Comparison of ENCODE assay signal across 8 cellular contexts in the genomic region with DNA sequence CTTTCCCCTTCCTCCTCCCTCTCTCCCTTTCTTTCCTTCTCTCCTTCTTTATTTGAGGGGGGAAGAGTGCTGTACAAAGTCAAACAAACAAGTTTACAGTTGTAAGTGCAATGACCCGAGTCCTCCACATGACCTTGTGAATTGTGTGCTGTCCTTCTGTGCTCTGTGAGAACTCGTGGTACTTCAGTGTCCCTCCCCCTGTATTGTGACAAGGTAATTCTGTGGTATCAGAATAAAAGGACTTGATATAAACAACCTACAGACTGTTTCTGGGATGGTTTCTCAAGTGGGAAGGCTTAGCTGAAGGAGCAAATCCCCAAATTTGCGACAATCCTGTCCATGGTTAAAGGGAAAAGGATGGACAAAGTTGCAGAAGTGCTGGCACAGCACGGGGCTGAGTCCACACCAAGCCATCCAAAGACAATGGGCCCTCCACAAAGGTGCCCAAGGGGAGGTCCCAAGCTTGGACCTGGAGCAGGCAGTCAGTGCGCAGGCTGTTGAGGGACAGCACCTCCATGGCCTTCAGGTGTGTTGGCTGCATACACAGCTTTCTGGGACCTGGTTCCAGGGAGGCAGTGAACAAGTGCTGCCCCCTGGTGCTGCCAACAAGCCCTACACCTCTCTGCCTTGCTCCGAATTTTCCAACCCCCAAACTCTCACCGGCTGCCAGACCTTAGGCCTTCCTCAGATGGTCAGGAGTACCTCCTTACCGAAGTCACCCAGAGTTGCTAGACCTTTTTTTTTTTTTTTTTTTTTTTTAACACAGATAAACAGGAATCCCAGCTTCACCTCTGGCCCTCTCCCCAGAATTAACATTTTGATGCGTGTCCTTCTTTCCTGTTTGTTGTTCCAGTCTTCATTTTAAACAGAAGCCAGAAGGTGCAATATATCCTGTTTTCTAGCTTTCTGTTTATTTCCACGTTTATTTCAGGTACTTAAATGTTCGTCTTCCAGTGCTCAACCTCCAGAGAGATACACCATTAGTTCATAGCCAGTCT. TPM values are rescaled to one million over a fixed set of nuclear protein-coding genes. Genes with fewer than 3 reads are reported as not detected.
A peak's percentile ranks its signal among the peaks of the same experiment; 100 is the strongest.
DNase-seq lines count a peak whose midpoint lies in the region; ATAC-seq and TF ChIP-seq lines count a peak whose summit lies in the region.

No MANE protein-coding gene starts in this region.

- ATAC-seq in gastroesophageal sphincter, result no peak
- peak; percentile 24 to 48 (median 40) for ATAC-seq in psoas muscle
- no peak for ATAC-seq in GM19395 (IDR thresholded peaks at IDR 0.05; ENCODE audit: unreplicated experiment)
- ATAC-seq in HG03432 (IDR thresholded peaks at IDR 0.05; ENCODE audit: unreplicated experiment), result no peak
- ATAC-seq in HG02970 (IDR thresholded peaks at IDR 0.05; ENCODE audit: low FRiP score, unreplicated experiment), result no peak

- WGBS in gastroesophageal sphincter (ENCODE audit: low coverage in 1 of 2), 2 donors, result 23 to 37% methylated on average over 6 to 10 of the region's 11 CpGs
- 41 to 47% (median 46%) methylated on average over 11 of the region's 11 CpGs for WGBS in psoas muscle, 3 donors

- no peaks in the 10 kb centered on the region for H3K27me3 Mint-ChIP-seq in activated T-helper 1 cell treated with anti-CD3 and anti-CD28 coated beads, Interleukin-12 subunit alpha, Interleukin-12 subunit beta, Interleukin-2, Interleukin-4 antibody, amounts not matched to agents 30 ng/mL and 10 ng/mL and 1 ng/mL, durations not matched to agents 14 hours and 24 hours and 36 hours (ENCODE audit: insufficient read depth)

- DNase-seq in COLO829 (ENCODE audit: low spot score), result peak; percentile 88
- peak; percentile 45 for DNase-seq in MG63
- DNase-seq in activated T-helper 1 cell treated with anti-CD3 and anti-CD28 coated beads, Interleukin-12 subunit alpha, Interleukin-12 subunit beta, Interleukin-2, Interleukin-4 antibody, amounts not matched to agents 30 ng/mL and 10 ng/mL and 1 ng/mL, durations not matched to agents 14 hours and 24 hours and 36 hours (ENCODE audit: low spot score), result peak; percentile 62
- peak; percentile 59 to 82 for DNase-seq in psoas muscle

- no peak overlapping the region for H3K27ac ChIP-seq in gastroesophageal sphincter
- peak overlapping the region; percentile 5 for H3K27ac ChIP-seq in psoas muscle

- no peak for TF ChIP-seq EP300 in gastroesophageal sphincter (IDR thresholded peaks at IDR 0.05)

- H3K4me3 ChIP-seq in MG63 (no peak overlapping the region), gastroesophageal sphincter (no peak overlapping the region), psoas muscle (no peak overlapping the region)

- peaks cover 19% of the 10 kb centered on the region for H3K4me1 Mint-ChIP-seq in activated T-helper 1 cell treated with anti-CD3 and anti-CD28 coated beads, Interleukin-12 subunit alpha, Interleukin-12 subunit beta, Interleukin-2, Interleukin-4 antibody, amounts not matched to agents 30 ng/mL and 10 ng/mL and 1 ng/mL, durations not matched to agents 14 hours and 24 hours and 36 hours (ENCODE audit: low read depth)

- TF ChIP-seq CTCF in gastroesophageal sphincter (IDR thresholded peaks at IDR 0.05), result peak in 3 of 4 experiments; percentile 67 to 84 (median 77)
- peak; percentile 77 for TF ChIP-seq CTCF in psoas muscle (IDR thresholded peaks at IDR 0.05)

- H3K36me3 ChIP-seq in MG63 (no peaks in the 10 kb centered on the region), gastroesophageal sphincter (peaks cover 0 to 15% of the 10 kb centered on the region in 2 donors), psoas muscle (ENCODE audit: insufficient read depth in 1 of 2, low read depth in 1 of 2) (peaks cover 7 to 13% of the 10 kb centered on the region in 2 donors)

- H3K4me3 Mint-ChIP-seq in activated T-helper 1 cell treated with anti-CD3 and anti-CD28 coated beads, Interleukin-12 subunit alpha, Interleukin-12 subunit beta, Interleukin-2, Interleukin-4 antibody, amounts not matched to agents 30 ng/mL and 10 ng/mL and 1 ng/mL, durations not matched to agents 14 hours and 24 hours and 36 hours, result peak overlapping the region; percentile 79

- H3K36me3 Mint-ChIP-seq in activated T-helper 1 cell treated with anti-CD3 and anti-CD28 coated beads, Interleukin-12 subunit alpha, Interleukin-12 subunit beta, Interleukin-2, Interleukin-4 antibody, amounts not matched to agents 30 ng/mL and 10 ng/mL and 1 ng/mL, durations not matched to agents 14 hours and 24 hours and 36 hours (ENCODE audit: low read depth), result peaks cover 8% of the 10 kb centered on the region

- H3K4me1 ChIP-seq in gastroesophageal sphincter, result peaks cover 0 to 25% (median 10%) of the 10 kb centered on the region in 3 donors
- H3K4me1 ChIP-seq in psoas muscle, result peaks cover 20% of the 10 kb centered on the region

- no peaks in the 10 kb centered on the region for H3K9me3 ChIP-seq in MG63
- H3K9me3 ChIP-seq in gastroesophageal sphincter, result no peaks in the 10 kb centered on the region
- H3K9me3 ChIP-seq in psoas muscle, result no peaks in the 10 kb centered on the region

- H3K27me3 ChIP-seq in MG63 (no peaks in the 10 kb centered on the region), gastroesophageal sphincter (peaks cover 29% of the 10 kb centered on the region), psoas muscle (ENCODE audit: insufficient read depth in 3 of 3, low read length in 2 of 3) (no peaks in the 10 kb centered on the region)

- H3K9me3 Mint-ChIP-seq in activated T-helper 1 cell treated with anti-CD3 and anti-CD28 coated beads, Interleukin-12 subunit alpha, Interleukin-12 subunit beta, Interleukin-2, Interleukin-4 antibody, amounts not matched to agents 30 ng/mL and 10 ng/mL and 1 ng/mL, durations not matched to agents 14 hours and 24 hours and 36 hours, result no peaks in the 10 kb centered on the region

- intact Hi-C loops in activated T-helper 1 cell treated with anti-CD3 and anti-CD28 coated beads, Interleukin-12 subunit alpha, Interleukin-12 subunit beta, Interleukin-2, Interleukin-4 antibody, amounts not matched to agents 30 ng/mL and 10 ng/mL and 1 ng/mL, durations not matched to agents 14 hours and 24 hours and 36 hours (cut with micrococcal nuclease), result loop anchor here (1.0 to 5.0 kb wide), 6 partner anchors 105 to 644 kb away; partner anchors contain the start of genes GNAI2, HYAL3, IMPDH2 and NAA80
- intact Hi-C loops in psoas muscle (cut with DNase I), result loop anchor here in 1 of 2 donors (2.0 kb wide), 1 partner anchor 131 kb away; no protein-coding TSS in a partner anchor

- peak overlapping the region; percentile 75 for H3K27ac Mint-ChIP-seq in activated T-helper 1 cell treated with anti-CD3 and anti-CD28 coated beads, Interleukin-12 subunit alpha, Interleukin-12 subunit beta, Interleukin-2, Interleukin-4 antibody, amounts not matched to agents 30 ng/mL and 10 ng/mL and 1 ng/mL, durations not matched to agents 14 hours and 24 hours and 36 hours

- no peak for TF ChIP-seq POLR2A in gastroesophageal sphincter (IDR thresholded peaks at IDR 0.05)

RNA-seq across cellular contexts. Expression of gene APEH, which starts 2.6 kb away (rescaled TPM):
- total RNA-seq in MG63 (2014; rRNA removed; shearing (Covaris generic); ENCODE audit: low replicate concordance), result 53.9 and 87.5 TPM in 2 replicates
- total RNA-seq in activated T-helper 1 cell treated with anti-CD3 and anti-CD28 coated beads, Interleukin-12 subunit alpha, Interleukin-12 subunit beta, Interleukin-2, Interleukin-4 antibody, amounts not matched to agents 30 ng/mL and 10 ng/mL and 1 ng/mL, durations not matched to agents 14 hours and 24 hours and 36 hours, result 113 and 115 TPM in 2 replicates
- 10 to 100 TPM; 61.4 to 80.2 (median 71.5) TPM for total RNA-seq in gastroesophageal sphincter
- total RNA-seq in psoas muscle, result 100 to 1,000 TPM; 115 to 189 (median 165) TPM
- 100 to 1,000 TPM in 1 of 3 donors, 10 to 100 TPM in 2; 70.8 to 109 (median 89.1) TPM for polyA plus RNA-seq in psoas muscle

RNA-seq across cellular contexts. Expression of gene MST1, which starts 17.7 kb away (rescaled TPM):
- 0.33 TPM in 1 of 2 replicates, not detected in the other for total RNA-seq in MG63 (2014; rRNA removed; shearing (Covaris generic); ENCODE audit: low replicate concordance)
- total RNA-seq in activated T-helper 1 cell treated with anti-CD3 and anti-CD28 coated beads, Interleukin-12 subunit alpha, Interleukin-12 subunit beta, Interleukin-2, Interleukin-4 antibody, amounts not matched to agents 30 ng/mL and 10 ng/mL and 1 ng/mL, durations not matched to agents 14 hours and 24 hours and 36 hours, result 6.5 and 8.2 TPM in 2 replicates
- total RNA-seq in gastroesophageal sphincter, result 1 to 10 TPM in 3 of 4 donors, under 1 TPM in 1; 0.89 to 7.3 (median 4.4) TPM
- 1 to 10 TPM; 3.2 to 7.0 (median 4.7) TPM for total RNA-seq in psoas muscle
- 1 to 10 TPM; 1.4 to 4.5 (median 2.0) TPM for polyA plus RNA-seq in psoas muscle

RNA-seq across cellular contexts. Expression of gene RNF123, which starts 17.8 kb away (rescaled TPM):
- 8.5 TPM in 2 replicates for total RNA-seq in MG63 (2014; rRNA removed; shearing (Covaris generic); ENCODE audit: low replicate concordance)
- 53.8 and 54.3 TPM in 2 replicates for total RNA-seq in activated T-helper 1 cell treated with anti-CD3 and anti-CD28 coated beads, Interleukin-12 subunit alpha, Interleukin-12 subunit beta, Interleukin-2, Interleukin-4 antibody, amounts not matched to agents 30 ng/mL and 10 ng/mL and 1 ng/mL, durations not matched to agents 14 hours and 24 hours and 36 hours
- total RNA-seq in gastroesophageal sphincter (10 to 100 TPM; 18.5 to 31.2 (median 21.8) TPM), psoas muscle (100 to 1,000 TPM; 105 to 170 (median 146) TPM)
- 10 to 100 TPM; 36.1 to 89.3 (median 76.9) TPM for polyA plus RNA-seq in psoas muscle

RNA-seq across cellular contexts. Expression of gene AMIGO3, which starts 47.9 kb away (rescaled TPM):
- total RNA-seq in MG63 (2014; rRNA removed; shearing (Covaris generic); ENCODE audit: low replicate concordance), result 2.1 TPM in 1 of 2 replicates, not detected in the other
- total RNA-seq in activated T-helper 1 cell treated with anti-CD3 and anti-CD28 coated beads, Interleukin-12 subunit alpha, Interleukin-12 subunit beta, Interleukin-2, Interleukin-4 antibody, amounts not matched to agents 30 ng/mL and 10 ng/mL and 1 ng/mL, durations not matched to agents 14 hours and 24 hours and 36 hours, result 0.39 TPM in 1 of 2 replicates, not detected in the other
- total RNA-seq in gastroesophageal sphincter, result under 1 TPM in 2 of 4 donors, not detected in 2; 0.27 to 0.31 TPM
- total RNA-seq in psoas muscle, result under 1 TPM in 1 of 4 donors, not detected in 3; 0.36 TPM
- under 1 TPM; 0.38 to 0.94 (median 0.49) TPM for polyA plus RNA-seq in psoas muscle

RNA-seq across cellular contexts. Expression of gene GMPPB, which starts 52.2 kb away (rescaled TPM):
- total RNA-seq in MG63 (2014; rRNA removed; shearing (Covaris generic); ENCODE audit: low replicate concordance), result 16.8 and 19.4 TPM in 2 replicates
- total RNA-seq in activated T-helper 1 cell treated with anti-CD3 and anti-CD28 coated beads, Interleukin-12 subunit alpha, Interleukin-12 subunit beta, Interleukin-2, Interleukin-4 antibody, amounts not matched to agents 30 ng/mL and 10 ng/mL and 1 ng/mL, durations not matched to agents 14 hours and 24 hours and 36 hours, result 49.1 and 49.2 TPM in 2 replicates
- total RNA-seq in gastroesophageal sphincter (10 to 100 TPM; 15.6 to 20.5 (median 17.3) TPM), psoas muscle (10 to 100 TPM in 2 of 4 donors, 1 to 10 TPM in 2; 9.3 to 14.5 (median 11.1) TPM)
- polyA plus RNA-seq in psoas muscle, result 10 to 100 TPM; 12.5 to 30.7 (median 22.2) TPM

Comparison
In these comparisons a context has a peak if more than half of its experiments do, and no peak if none do; other contexts are left out.
1. ATAC-seq: peak in psoas muscle (4 of 4); none in gastroesophageal sphincter (single experiment), GM19395 (single experiment), HG03432 (single experiment) and HG02970 (single experiment).
2. Peak in every context shown above with its lines, with median percentiles within 50 percentile points of each other: DNase-seq.